Comparison of ENCODE assay signal across 1 cellular context in genomic region chr1:67399594-67399993, GRCh38.
TF ChIP-seq lines count a peak whose summit lies in the region.

No MANE protein-coding gene starts in this region.

TF ChIP-seq in GM23338, 12 proteins besides CTCF, POLR2A, EP300 and RAD21 (continued from another document):
- TF ChIP-seq ZNF462 (CRISPR knock-in tag; IDR thresholded peaks at IDR 0.05): no peak
- no peak for TF ChIP-seq JUNB (IDR thresholded peaks at IDR 0.05; ENCODE audit: unreplicated experiment)
- TF ChIP-seq REST (IDR thresholded peaks at IDR 0.05; ENCODE audit: unreplicated experiment): no peak
- no peak for TF ChIP-seq POLR2AphosphoS5 (IDR thresholded peaks at IDR 0.05; ENCODE audit: low read depth)
- no peak for TF ChIP-seq STAT1 (IDR thresholded peaks at IDR 0.05; ENCODE audit: unreplicated experiment)
- TF ChIP-seq ETS1 (IDR thresholded peaks at IDR 0.05): no peak
- no peak for TF ChIP-seq NANOG (IDR thresholded peaks at IDR 0.05; ENCODE audit: borderline replicate concordance)
- no peak for TF ChIP-seq EZH2 (IDR thresholded peaks at IDR 0.05; ENCODE audit: low read depth, unreplicated experiment)
- TF ChIP-seq ZNF331 (CRISPR knock-in tag; IDR thresholded peaks at IDR 0.05; ENCODE audit: low read depth): no peak
- no peak for TF ChIP-seq CREB1 (CRISPR knock-in tag; IDR thresholded peaks at IDR 0.05; ENCODE audit: low read depth)
